ENCODE assay signal across 16 cellular contexts in the genomic region with DNA sequence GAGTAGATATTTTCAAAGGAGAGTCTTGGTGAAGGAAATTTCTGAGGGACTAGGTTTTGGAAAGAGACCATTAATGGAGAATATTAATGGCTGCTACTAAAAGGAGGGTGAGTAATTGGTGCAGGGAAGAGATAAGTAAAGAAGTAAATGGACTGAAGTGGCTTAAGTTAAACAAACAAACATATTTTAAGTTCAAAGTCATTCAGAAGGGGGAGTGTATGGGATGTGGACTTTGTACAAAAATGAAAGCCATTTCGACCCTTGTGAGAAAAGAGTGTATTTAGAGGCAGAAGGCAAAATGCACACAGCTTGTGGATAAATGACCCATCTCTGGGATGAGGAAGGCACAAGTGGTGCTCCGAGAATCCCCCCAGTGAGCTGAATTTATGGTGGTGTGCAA.
A peak's percentile ranks its signal among the peaks of the same experiment; 100 is the strongest.
DNase-seq lines count a peak whose midpoint lies in the region; ATAC-seq, FAIRE-seq and TF ChIP-seq lines count a peak whose summit lies in the region.
"Had no signal": no experiment of that assay in that cellular context is flagged by ENCODE, and none has a peak within 500 bp of the region (broad histone marks: within the 10 kb centered on the region; RNA-seq: fewer than 3 reads in every experiment).

No MANE protein-coding gene starts in this region.

- no peak for TF ChIP-seq POLR2A in HepG2 (IDR thresholded peaks at IDR 0.05; ENCODE audit: insufficient read depth in 1 of 2, low read depth in 2 of 2, low read length in 2 of 2)
- no peak for TF ChIP-seq POLR2A in right lobe of liver (IDR thresholded peaks at IDR 0.05)

- H3K27me3 ChIP-seq in HepG2 (ENCODE audit: control insufficient read depth in 1 of 2, insufficient read depth in 2 of 2, low read length in 2 of 2) (no peaks in the 10 kb centered on the region), right lobe of liver (no peaks in the 10 kb centered on the region)

- in situ Hi-C loops in HepG2 (cut with HindIII; ENCODE audit: extremely low pct_ligation_motif_present, low pct_unique_long_range_greater_than_20kb): no loop called here

- CTCF ChIA-PET in HepG2 (lab: Yijun Ruan, JAX; ENCODE audit: low intra/inter-chr PET ratio, low total read pairs): no interaction called here

- 29% methylated on average over 2 of the region's 2 CpGs for WGBS in HepG2 (ENCODE audit: low lambda C conversion rate)
- 61% methylated on average over 2 of the region's 2 CpGs for WGBS in right lobe of liver (ENCODE audit: insufficient coverage, low coverage, low lambda C conversion rate, missing lambda C conversion rate)

- H3K4me3 ChIP-seq in HepG2 (replicated peaks in 1 of 3; ENCODE audit: insufficient read depth in 1 of 3, low read depth in 2 of 3, low read length in 3 of 3): no peak overlapping the region
- no peak overlapping the region for H3K4me3 ChIP-seq in right lobe of liver
- no peak overlapping the region for H3K4me3 ChIP-seq in fibroblast of villous mesenchyme (ENCODE audit: low read depth, low read length)
- H3K4me3 ChIP-seq: GM23338 had no signal

- H3K27me3 Mint-ChIP-seq in mesothelial cell of epicardium (ENCODE audit: low read depth) (no peaks in the 10 kb centered on the region), progenitor cell of endocrine pancreas (no peaks in the 10 kb centered on the region)
- H3K27me3 Mint-ChIP-seq: CD4-positive, CD25-positive, alpha-beta regulatory T cell had no signal

- intact Hi-C loops in HepG2 (cut with micrococcal nuclease; ENCODE audit: unreplicated experiment) (loop anchor here (10.0 kb wide), 1 partner anchor 376 kb away; no protein-coding TSS in a partner anchor), right lobe of liver (cut with DNase I) (no loop called here)

- H3K27ac Mint-ChIP-seq in mesothelial cell of epicardium (peak overlapping the region; percentile 61), progenitor cell of endocrine pancreas (no peak overlapping the region)
- H3K27ac Mint-ChIP-seq: GM23338 had no signal

- TF ChIP-seq RAD21 in HepG2 (CRISPR knock-in tag; IDR thresholded peaks at IDR 0.05): no peak

- ATAC-seq in HepG2 (peak; percentile 52), right lobe of liver (no peak)
- ATAC-seq: GM23338 had no signal

- H3K4me3 Mint-ChIP-seq in mesothelial cell of epicardium (no peak overlapping the region), progenitor cell of endocrine pancreas (ENCODE audit: low read depth) (no peak overlapping the region)
- H3K4me3 Mint-ChIP-seq: CD4-positive, CD25-positive, alpha-beta regulatory T cell; GM23338 had no signal

- H3K36me3 Mint-ChIP-seq in mesothelial cell of epicardium (peaks cover 28% of the 10 kb centered on the region), progenitor cell of endocrine pancreas (ENCODE audit: insufficient read depth) (peaks cover 1% of the 10 kb centered on the region)

- no peaks in the 10 kb centered on the region for H4K20me1 ChIP-seq in HepG2 (ENCODE audit: insufficient read depth, low read length)

- H3K4me1 ChIP-seq in HepG2 (ENCODE audit: insufficient read depth, low read length) (peaks cover 28% of the 10 kb centered on the region), right lobe of liver (peaks cover 0 to 5% (median 0%) of the 10 kb centered on the region in 4 donors)

- no peak for FAIRE-seq in HepG2 (lab: Jason Lieb, UNC)
- FAIRE-seq: G401.6, GM12891 had no signal

- H2AFZ ChIP-seq in HepG2 (ENCODE audit: low read length): no peak overlapping the region
- H2AFZ ChIP-seq: GM23338 had no signal

- H3K4me1 Mint-ChIP-seq in mesothelial cell of epicardium (peaks cover 21% of the 10 kb centered on the region), progenitor cell of endocrine pancreas (ENCODE audit: low read depth) (peaks cover 10% of the 10 kb centered on the region)
- H3K4me1 Mint-ChIP-seq: GM23338 had no signal

- H3K36me3 ChIP-seq in HepG2 (replicated peaks in 1 of 2; ENCODE audit: control insufficient read depth in 1 of 2, insufficient read depth in 2 of 2, low read length in 2 of 2) (no peaks in the 10 kb centered on the region), right lobe of liver (no peaks in the 10 kb centered on the region)

- no peaks in the 10 kb centered on the region for H3K79me2 ChIP-seq in HepG2 (ENCODE audit: insufficient read depth, low read length)

- TF ChIP-seq CTCF in HepG2 (CRISPR knock-in tag; IDR thresholded peaks at IDR 0.05) (no peak), right lobe of liver (IDR thresholded peaks at IDR 0.05) (no peak), fibroblast of villous mesenchyme (IDR thresholded peaks at IDR 0.05; ENCODE audit: insufficient read depth, low read depth, low read length) (no peak), mesothelial cell of epicardium (IDR thresholded peaks at IDR 0.05; ENCODE audit: unreplicated experiment) (no peak), progenitor cell of endocrine pancreas (IDR thresholded peaks at IDR 0.05; ENCODE audit: unreplicated experiment) (no peak)

- H3K9me3 Mint-ChIP-seq in mesothelial cell of epicardium: peaks cover 12% of the 10 kb centered on the region
- H3K9me3 Mint-ChIP-seq in progenitor cell of endocrine pancreas (ENCODE audit: low read depth): no peaks in the 10 kb centered on the region
- H3K9me3 Mint-ChIP-seq: GM23338 had no signal

- H3K27ac ChIP-seq in HepG2 (ENCODE audit: extremely low read length, insufficient read depth, low read length) (no peak overlapping the region), right lobe of liver (no peak overlapping the region)
- H3K27ac ChIP-seq: 22Rv1 had no signal

- POLR2A ChIA-PET in HepG2 (lab: Yijun Ruan, JAX): no interaction called here

- DNase-seq in HepG2 (ENCODE audit: low spot score) (peak; percentile 52), right lobe of liver (no peak), fibroblast of villous mesenchyme (ENCODE audit: low read depth) (peak; percentile 16), mesothelial cell of epicardium (ENCODE audit: low spot score in 2 of 2, unreplicated experiment in 2 of 2) (no peak), nucleus accumbens (lab: John Stamatoyannopoulos, UW) (no peak), progenitor cell of endocrine pancreas (ENCODE audit: low spot score, unreplicated experiment) (no peak)
- no peak for DNase-seq in activated naive CD4-positive, alpha-beta T cell treated with Interleukin-2 at 50 U/mL for 16 hours
- DNase-seq: Calu3; CD4-positive, CD25-positive, alpha-beta regulatory T cell; DMS79; EL; H7 had no signal

- peak overlapping the region; percentile 41 for H3K4me2 ChIP-seq in HepG2 (ENCODE audit: low read depth, low read length)
- H3K4me2 ChIP-seq: GM23338 had no signal

- BruUV-seq in HepG2 (replicated peaks; lab: Mats Ljungman, UMichigan): no TSS peak

- TF ChIP-seq EP300 in HepG2 (IDR thresholded peaks at IDR 0.05; ENCODE audit: low read depth in 2 of 2, low read length in 2 of 2) (no peak), HepG2 (CRISPR knock-in tag; IDR thresholded peaks at IDR 0.05; ENCODE audit: borderline replicate concordance) (no peak)

- H3K9me3 ChIP-seq in HepG2 (ENCODE audit: low read length): no peaks in the 10 kb centered on the region
- no peaks in the 10 kb centered on the region for H3K9me3 ChIP-seq in right lobe of liver

- no peak overlapping the region for H3K9ac ChIP-seq in HepG2 (ENCODE audit: insufficient read depth, low read depth, low read length)

TF ChIP-seq in HepG2, 621 proteins besides CTCF, POLR2A, EP300 and RAD21 (continues in another document):
- no peak for TF ChIP-seq JUNB (CRISPR knock-in tag; IDR thresholded peaks at IDR 0.05; ENCODE audit: borderline replicate concordance)
- no peak for TF ChIP-seq ZNF224 (CRISPR knock-in tag; IDR thresholded peaks at IDR 0.05)
- no peak for TF ChIP-seq KDM1A (CRISPR knock-in tag; IDR thresholded peaks at IDR 0.05)
- TF ChIP-seq HNF4A (CRISPR knock-in tag; IDR thresholded peaks at IDR 0.05): peak; percentile 63
- TF ChIP-seq HNF4G (IDR thresholded peaks at IDR 0.05; ENCODE audit: borderline replicate concordance, low read depth, low read length): peak; percentile 52; the same call in 1 of the 2 replicates
- TF ChIP-seq HNF4G (CRISPR knock-in tag; IDR thresholded peaks at IDR 0.05; ENCODE audit: borderline replicate concordance, low read depth): no peak
- TF ChIP-seq ZNF629 (CRISPR knock-in tag; conservative IDR thresholded peaks at IDR 0.05): no peak
- no peak for TF ChIP-seq ZNF34 (CRISPR knock-in tag; IDR thresholded peaks at IDR 0.05; ENCODE audit: borderline replicate concordance)
- no peak for TF ChIP-seq ZNF572 (CRISPR knock-in tag; IDR thresholded peaks at IDR 0.05)
- no peak for TF ChIP-seq ZNF274 (CRISPR knock-in tag; IDR thresholded peaks at IDR 0.05)
- TF ChIP-seq ZNF556 (CRISPR knock-in tag; IDR thresholded peaks at IDR 0.05; ENCODE audit: borderline replicate concordance): no peak
- TF ChIP-seq, protein P1, sequence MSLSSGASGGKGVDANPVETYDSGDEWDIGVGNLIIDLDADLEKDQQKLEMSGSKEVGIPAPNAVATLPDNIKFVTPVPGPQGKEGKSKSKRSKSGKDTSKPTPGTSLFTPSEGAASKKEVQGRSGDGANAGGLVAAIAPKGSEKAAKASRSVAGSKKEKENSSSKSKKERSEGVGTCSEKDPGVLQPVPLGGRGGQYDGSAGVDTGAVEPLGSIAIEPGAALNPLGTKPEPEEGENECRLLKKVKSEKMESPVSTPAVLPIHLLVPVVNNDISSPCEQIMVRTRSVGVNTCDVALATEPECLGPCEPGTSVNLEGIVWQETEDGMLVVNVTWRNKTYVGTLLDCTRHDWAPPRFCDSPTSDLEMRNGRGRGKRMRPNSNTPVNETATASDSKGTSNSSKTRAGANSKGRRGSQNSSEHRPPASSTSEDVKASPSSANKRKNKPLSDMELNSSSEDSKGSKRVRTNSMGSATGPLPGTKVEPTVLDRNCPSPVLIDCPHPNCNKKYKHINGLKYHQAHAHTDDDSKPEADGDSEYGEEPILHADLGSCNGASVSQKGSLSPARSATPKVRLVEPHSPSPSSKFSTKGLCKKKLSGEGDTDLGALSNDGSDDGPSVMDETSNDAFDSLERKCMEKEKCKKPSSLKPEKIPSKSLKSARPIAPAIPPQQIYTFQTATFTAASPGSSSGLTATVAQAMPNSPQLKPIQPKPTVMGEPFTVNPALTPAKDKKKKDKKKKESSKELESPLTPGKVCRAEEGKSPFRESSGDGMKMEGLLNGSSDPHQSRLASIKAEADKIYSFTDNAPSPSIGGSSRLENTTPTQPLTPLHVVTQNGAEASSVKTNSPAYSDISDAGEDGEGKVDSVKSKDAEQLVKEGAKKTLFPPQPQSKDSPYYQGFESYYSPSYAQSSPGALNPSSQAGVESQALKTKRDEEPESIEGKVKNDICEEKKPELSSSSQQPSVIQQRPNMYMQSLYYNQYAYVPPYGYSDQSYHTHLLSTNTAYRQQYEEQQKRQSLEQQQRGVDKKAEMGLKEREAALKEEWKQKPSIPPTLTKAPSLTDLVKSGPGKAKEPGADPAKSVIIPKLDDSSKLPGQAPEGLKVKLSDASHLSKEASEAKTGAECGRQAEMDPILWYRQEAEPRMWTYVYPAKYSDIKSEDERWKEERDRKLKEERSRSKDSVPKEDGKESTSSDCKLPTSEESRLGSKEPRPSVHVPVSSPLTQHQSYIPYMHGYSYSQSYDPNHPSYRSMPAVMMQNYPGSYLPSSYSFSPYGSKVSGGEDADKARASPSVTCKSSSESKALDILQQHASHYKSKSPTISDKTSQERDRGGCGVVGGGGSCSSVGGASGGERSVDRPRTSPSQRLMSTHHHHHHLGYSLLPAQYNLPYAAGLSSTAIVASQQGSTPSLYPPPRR (CRISPR knock-in tag; IDR thresholded peaks at IDR 0.05; ENCODE audit: borderline replicate concordance): no peak

Comparison
In these comparisons a context has a peak if more than half of its experiments do, and no peak if none do; other contexts are left out.
1. DNase-seq: peak in HepG2 (single experiment) and fibroblast of villous mesenchyme (single experiment); none in right lobe of liver (0 of 3), mesothelial cell of epicardium (0 of 2), nucleus accumbens (0 of 56), progenitor cell of endocrine pancreas (single experiment) and activated naive CD4-positive, alpha-beta T cell treated with Interleukin-2 at 50 U/mL for 16 hours (single experiment).